In the genomic region with DNA sequence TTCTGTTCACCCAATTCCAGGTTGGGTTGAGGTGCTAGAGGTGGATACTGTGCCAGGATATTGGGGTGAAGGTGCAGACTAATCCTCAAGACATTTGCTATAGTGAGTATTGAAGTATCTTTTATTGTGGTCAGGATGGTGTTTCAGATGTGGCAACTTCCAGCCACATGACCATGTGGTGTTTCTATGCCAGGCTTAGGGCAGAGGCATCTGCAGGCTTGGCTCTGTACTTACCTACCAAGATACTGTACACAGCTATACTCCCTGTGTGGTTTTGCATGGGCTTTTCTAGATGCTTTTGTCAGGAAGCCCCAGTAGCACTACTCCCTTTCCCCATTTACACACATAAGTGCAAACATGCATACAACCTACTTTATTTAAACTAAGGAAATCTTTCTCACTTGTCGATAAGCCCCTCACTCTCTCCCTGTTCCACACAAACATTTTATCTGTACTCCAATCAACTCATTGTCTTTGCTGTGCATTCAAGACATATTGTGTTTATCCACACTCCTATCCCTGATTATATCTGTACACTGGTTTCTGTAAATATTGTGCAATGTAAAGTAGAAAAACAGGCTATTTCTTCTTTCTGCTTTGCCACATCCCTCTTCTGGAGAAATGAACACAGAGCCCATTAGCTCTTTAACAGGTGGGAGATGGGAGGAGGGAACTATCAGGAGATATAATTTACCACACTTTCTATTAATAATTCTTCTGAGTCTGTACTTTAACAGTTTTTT, we compare ENCODE assay signal across 8 cellular contexts. TPM values are rescaled to one million over a fixed set of nuclear protein-coding genes. Genes with fewer than 3 reads are reported as not detected.
DNase-seq lines count a peak whose midpoint lies in the region; ATAC-seq and TF ChIP-seq lines count a peak whose summit lies in the region.

No MANE protein-coding gene starts in this region.

- DNase-seq in Ammon's horn (ENCODE audit: low spot score) = peak; percentile 3
- DNase-seq in activated CD8-positive, alpha-beta T cell treated with anti-CD3 and anti-CD28 coated beads for 36 hours = peak; percentile 50
- peak in 6 of 9 donors; percentile 15 to 47 (median 40) for DNase-seq in naive thymus-derived CD4-positive, alpha-beta T cell
- DNase-seq in amygdala (lab: John Stamatoyannopoulos, UW) = no peak
- DNase-seq in DMS153 (lab: John Stamatoyannopoulos, UW) = no peak
- DNase-seq in SHP77 (lab: John Stamatoyannopoulos, UW) = no peak

- POLR2A ChIA-PET in activated CD8-positive, alpha-beta T cell treated with anti-CD3 and anti-CD28 coated beads for 36 hours (lab: Charles Lee) = interaction anchor here (2.4 kb wide), 1 partner anchor 13 kb away, joined by 11 read pairs; the partner anchor contains the start of genes ARL6IP6 and PRPF40A
- POLR2A ChIA-PET in naive thymus-derived CD4-positive, alpha-beta T cell (lab: Charles Lee) = interaction anchor here (1.4 kb wide), 1 partner anchor 14 kb away, joined by 4 read pairs; the partner anchor contains the start of gene PRPF40A

- H3K4me3 Mint-ChIP-seq in activated CD8-positive, alpha-beta T cell treated with anti-CD3 and anti-CD28 coated beads for 36 hours = no peak overlapping the region
- H3K4me3 Mint-ChIP-seq in naive thymus-derived CD4-positive, alpha-beta T cell = peak overlapping the region in 6 of 10 donors; percentile 4 to 15 (median 10)

- H3K9me3 ChIP-seq in naive thymus-derived CD4-positive, alpha-beta T cell (ENCODE audit: control insufficient read depth in 2 of 3, low read length in 3 of 3) = no peaks in the 10 kb centered on the region

- H3K36me3 Mint-ChIP-seq in activated CD8-positive, alpha-beta T cell treated with anti-CD3 and anti-CD28 coated beads for 36 hours (ENCODE audit: low read depth) = peaks cover 7% of the 10 kb centered on the region
- peaks cover 0 to 4% (median 0%) of the 10 kb centered on the region in 5 donors for H3K36me3 Mint-ChIP-seq in naive thymus-derived CD4-positive, alpha-beta T cell

- H3K4me3 ChIP-seq in naive thymus-derived CD4-positive, alpha-beta T cell (ENCODE audit: low read length) = no peak overlapping the region

- peaks cover 22% of the 10 kb centered on the region for H3K4me1 Mint-ChIP-seq in activated CD8-positive, alpha-beta T cell treated with anti-CD3 and anti-CD28 coated beads for 36 hours (ENCODE audit: low read depth)
- H3K4me1 Mint-ChIP-seq in naive thymus-derived CD4-positive, alpha-beta T cell = peaks cover 20 to 35% (median 25%) of the 10 kb centered on the region in 7 donors

- ATAC-seq in GM19467 (IDR thresholded peaks at IDR 0.05; ENCODE audit: unreplicated experiment) (peak; percentile 82), HG03558 (IDR thresholded peaks at IDR 0.05; ENCODE audit: extremely low read depth, unreplicated experiment) (peak; percentile 80)
- peak; percentile 86 for ATAC-seq in activated CD8-positive, alpha-beta T cell treated with anti-CD3 and anti-CD28 coated beads for 36 hours
- ATAC-seq in naive thymus-derived CD4-positive, alpha-beta T cell = peak; percentile 96

- intact Hi-C loops in activated CD8-positive, alpha-beta T cell treated with anti-CD3 and anti-CD28 coated beads for 36 hours (cut with micrococcal nuclease) = no loop called here
- intact Hi-C loops in naive thymus-derived CD4-positive, alpha-beta T cell (cut with micrococcal nuclease) = loop anchor here (1.0 kb wide), 2 partner anchors 10 to 12 kb away; partner anchors contain the start of gene ARL6IP6 (in 1 of the 2)

- no peak for TF ChIP-seq CTCF in activated CD8-positive, alpha-beta T cell treated with anti-CD3 and anti-CD28 coated beads for 36 hours (IDR thresholded peaks at IDR 0.05)

- no peaks in the 10 kb centered on the region for H3K36me3 ChIP-seq in naive thymus-derived CD4-positive, alpha-beta T cell (ENCODE audit: control insufficient read depth in 2 of 3, insufficient read depth in 3 of 3, low read length in 3 of 3)

- H3K27ac ChIP-seq in naive thymus-derived CD4-positive, alpha-beta T cell (ENCODE audit: low read depth, low read length) = no peak overlapping the region

- CTCF ChIA-PET in activated CD8-positive, alpha-beta T cell treated with anti-CD3 and anti-CD28 coated beads for 36 hours (lab: Charles Lee) = interaction anchor here (1.3 to 1.4 kb wide), 2 partner anchors 15 kb away, joined by 3 to 4 read pairs; no protein-coding TSS in a partner anchor
- CTCF ChIA-PET in naive thymus-derived CD4-positive, alpha-beta T cell (lab: Charles Lee) = interaction anchor here (0.8 kb wide), 1 partner anchor 10 kb away, joined by 3 read pairs; no protein-coding TSS in a partner anchor

- H3K4me1 ChIP-seq in naive thymus-derived CD4-positive, alpha-beta T cell (ENCODE audit: control insufficient read depth in 2 of 2, insufficient read depth in 2 of 2, low read length in 2 of 2) = peaks cover 17 to 21% of the 10 kb centered on the region in 2 donors

- no peaks in the 10 kb centered on the region for H3K27me3 ChIP-seq in naive thymus-derived CD4-positive, alpha-beta T cell (ENCODE audit: control insufficient read depth in 2 of 2, insufficient read depth in 2 of 2, low read length in 2 of 2)

- H3K27me3 Mint-ChIP-seq in activated CD8-positive, alpha-beta T cell treated with anti-CD3 and anti-CD28 coated beads for 36 hours = no peaks in the 10 kb centered on the region
- H3K27me3 Mint-ChIP-seq in naive thymus-derived CD4-positive, alpha-beta T cell = no peaks in the 10 kb centered on the region

- H3K27ac Mint-ChIP-seq in activated CD8-positive, alpha-beta T cell treated with anti-CD3 and anti-CD28 coated beads for 36 hours = no peak overlapping the region
- H3K27ac Mint-ChIP-seq in naive thymus-derived CD4-positive, alpha-beta T cell = peak overlapping the region in 3 of 9 donors; percentile 1 to 33 (median 17)

- no peaks in the 10 kb centered on the region for H3K9me3 Mint-ChIP-seq in activated CD8-positive, alpha-beta T cell treated with anti-CD3 and anti-CD28 coated beads for 36 hours
- no peaks in the 10 kb centered on the region for H3K9me3 Mint-ChIP-seq in naive thymus-derived CD4-positive, alpha-beta T cell

RNA-seq across cellular contexts. Expression of gene ARL6IP6, which starts 12.3 kb away (rescaled TPM):
- 10 to 100 TPM; 21.0 to 29.8 TPM for total RNA-seq in activated CD8-positive, alpha-beta T cell treated with anti-CD3 and anti-CD28 coated beads for 36 hours
- total RNA-seq in naive thymus-derived CD4-positive, alpha-beta T cell = 10 to 100 TPM; 10.2 to 43.6 (median 18.0) TPM
- polyA plus RNA-seq in naive thymus-derived CD4-positive, alpha-beta T cell = 10 to 100 TPM; 14.0 to 25.7 TPM

RNA-seq across cellular contexts. Expression of gene PRPF40A, which starts 13.5 kb away (rescaled TPM):
- 100 to 1,000 TPM; 145 to 148 TPM for total RNA-seq in activated CD8-positive, alpha-beta T cell treated with anti-CD3 and anti-CD28 coated beads for 36 hours
- total RNA-seq in naive thymus-derived CD4-positive, alpha-beta T cell = 100 to 1,000 TPM; 104 to 126 (median 109) TPM
- polyA plus RNA-seq in naive thymus-derived CD4-positive, alpha-beta T cell = 100 to 1,000 TPM; 116 to 119 TPM

Comparison
In these comparisons a context has a peak if more than half of its experiments do, and no peak if none do; other contexts are left out.
1. DNase-seq: peak in Ammon's horn (single experiment), activated CD8-positive, alpha-beta T cell treated with anti-CD3 and anti-CD28 coated beads for 36 hours (single experiment) and naive thymus-derived CD4-positive, alpha-beta T cell (6 of 9); none in amygdala (0 of 56), DMS153 (single experiment) and SHP77 (0 of 2).
2. Peak in every context shown above with its lines, with median percentiles within 50 percentile points of each other: ATAC-seq.